11 cellular contexts compared by ENCODE assay signal in genomic region chr2:19046986-19047780, GRCh38.
DNase-seq lines count a peak whose midpoint lies in the region; ATAC-seq and TF ChIP-seq lines count a peak whose summit lies in the region.
"Had no signal": no experiment of that assay in that cellular context is flagged by ENCODE, and none has a peak within 500 bp of the region (broad histone marks: within the 10 kb centered on the region; RNA-seq: fewer than 3 reads in every experiment).

No MANE protein-coding gene starts in this region.

- POLR2A ChIA-PET in OCI-LY7 (lab: Charles Lee) = no interaction called here

- H4K20me1 ChIP-seq in OCI-LY7 (ENCODE audit: insufficient read depth, low read length) = no peaks in the 10 kb centered on the region

- intact Hi-C loops in OCI-LY7 (cut with micrococcal nuclease; ENCODE audit: unreplicated experiment) = no loop called here

- CTCF ChIA-PET in OCI-LY7 (lab: Charles Lee; ENCODE audit: unreplicated experiment) = interaction anchor here (0.9 kb wide), 1 partner anchor 15 kb away, joined by 3 read pairs; no protein-coding TSS in a partner anchor

- no peaks in the 10 kb centered on the region for H3K79me2 ChIP-seq in OCI-LY7 (ENCODE audit: insufficient read depth, low read depth, low read length)

- no TSS peak for BruUV-seq in OCI-LY7 (replicated peaks; lab: Mats Ljungman, UMichigan)

- H3K4me1 ChIP-seq in OCI-LY7 (ENCODE audit: insufficient read depth, low read length, poor library complexity, severe bottlenecking) = no peaks in the 10 kb centered on the region

- H2AFZ ChIP-seq in OCI-LY7 (ENCODE audit: low read length) = no peak overlapping the region

- no peaks in the 10 kb centered on the region for H3K9me2 ChIP-seq in OCI-LY7 (ENCODE audit: insufficient read depth, low read length)

- no peak overlapping the region for H3K4me2 ChIP-seq in OCI-LY7 (ENCODE audit: low read length)
- H3K4me2 ChIP-seq: A549 had no signal

- DNase-seq in choroid plexus epithelial cell (ENCODE audit: low read depth) (peak; percentile 51), NK-92 (lab: John Stamatoyannopoulos, UW; ENCODE audit: unreplicated experiment) (no peak), cerebellar nuclear complex (lab: John Stamatoyannopoulos, UW) (no peak), MV-4-11 (lab: John Stamatoyannopoulos, UW) (no peak), OCI-LY7 (ENCODE audit: low spot score) (no peak)
- DNase-seq: activated T-cell treated with anti-CD3 and anti-CD28 coated beads, Interleukin-2, amount 50 U/mL, for 1 hour; dorsolateral prefrontal cortex had no signal

- peak; percentile 60 for ATAC-seq in GM19455 (IDR thresholded peaks at IDR 0.05; ENCODE audit: unreplicated experiment)
- ATAC-seq in HG02973 (IDR thresholded peaks at IDR 0.05; ENCODE audit: unreplicated experiment) = peak; percentile 82
- ATAC-seq: A549 had no signal

- H3K36me3 ChIP-seq in OCI-LY7 (ENCODE audit: insufficient read depth, low read length) = no peaks in the 10 kb centered on the region

- TF ChIP-seq CTCF in C4-2B (conservative IDR thresholded peaks at IDR 0.05) = no peak
- no peak for TF ChIP-seq CTCF in choroid plexus epithelial cell (conservative IDR thresholded peaks at IDR 0.05; ENCODE audit: low read depth, low read length)
- TF ChIP-seq CTCF in OCI-LY7 (conservative IDR thresholded peaks at IDR 0.05; ENCODE audit: low read length) = no peak

- H3K4me3 ChIP-seq in choroid plexus epithelial cell (ENCODE audit: low read depth, low read length) (no peak overlapping the region), OCI-LY7 (ENCODE audit: low read depth, low read length, poor library complexity, severe bottlenecking) (no peak overlapping the region)
- H3K4me3 ChIP-seq: A549, dorsolateral prefrontal cortex had no signal

- H3K9me3 ChIP-seq in OCI-LY7 (ENCODE audit: low read length) = no peaks in the 10 kb centered on the region
- H3K9me3 ChIP-seq: A549 had no signal

- H3K27ac ChIP-seq in C4-2B (peak overlapping the region; percentile 25; the same call in 1 of the 2 replicates), OCI-LY7 (ENCODE audit: low read depth, low read length, poor library complexity, severe bottlenecking) (no peak overlapping the region)
- H3K27ac ChIP-seq: dorsolateral prefrontal cortex had no signal
